In genomic region chr3:149812165-149812605, GRCh38 we compare ENCODE assay signal across 8 cellular contexts. TPM values are rescaled to one million over a fixed set of nuclear protein-coding genes. Genes with fewer than 3 reads are reported as not detected.
DNase-seq lines count a peak whose midpoint lies in the region; ATAC-seq and TF ChIP-seq lines count a peak whose summit lies in the region.

No MANE protein-coding gene starts in this region.

- H3K36me3 ChIP-seq in BJ (ENCODE audit: control insufficient read depth, insufficient read depth, low read length), result no peaks in the 10 kb centered on the region
- no peaks in the 10 kb centered on the region for H3K36me3 ChIP-seq in ectodermal cell (ENCODE audit: control insufficient read depth, insufficient read depth, low read length)

- CTCF ChIA-PET in BJ (lab: Yijun Ruan, JAX), result interaction anchor here (1.7 to 3.2 kb wide), 3 partner anchors 41 to 46 kb away, joined by 5 to 20 read pairs (median 16); no protein-coding TSS in a partner anchor

- POLR2A ChIA-PET in BJ (lab: Charles Lee), result no interaction called here

- no peaks in the 10 kb centered on the region for H3K36me3 Mint-ChIP-seq in neural crest cell (ENCODE audit: low read depth)

- no peaks in the 10 kb centered on the region for H3K9me3 ChIP-seq in ectodermal cell (ENCODE audit: control insufficient read depth, low read length)

- H3K27me3 ChIP-seq in BJ (ENCODE audit: control insufficient read depth, insufficient read depth, low read length) (no peaks in the 10 kb centered on the region), ectodermal cell (ENCODE audit: control insufficient read depth, insufficient read depth, low read length, poor library complexity, severe bottlenecking) (no peaks in the 10 kb centered on the region)

- DNase-seq in BJ (ENCODE audit: low read depth), result no peak
- no peak for DNase-seq in LNCaP clone FGC (ENCODE audit: low read depth)
- DNase-seq in neural crest cell (ENCODE audit: low read depth, low spot score), result no peak
- DNase-seq in NOMO-1 treated with dmso at 0.1 percent for 144 hours (lab: John Stamatoyannopoulos, UW; ENCODE audit: unreplicated experiment), result no peak
- DNase-seq in activated CD4-positive, CD25-positive, alpha-beta regulatory T cell treated with anti-CD3 and anti-CD28 coated beads, Interleukin-2, amount 50 U/mL, for 72 hours, result no peak
- DNase-seq in NCI-H2107 (lab: John Stamatoyannopoulos, UW), result no peak

- H3K27me3 Mint-ChIP-seq in neural crest cell (ENCODE audit: low read depth), result peaks cover 5% of the 10 kb centered on the region

- H3K9me3 Mint-ChIP-seq in neural crest cell, result no peaks in the 10 kb centered on the region

- TF ChIP-seq CTCF in BJ (IDR thresholded peaks at IDR 0.05; ENCODE audit: insufficient read depth, low read depth, low read length) (no peak), LNCaP clone FGC (IDR thresholded peaks at IDR 0.05; ENCODE audit: control insufficient read depth, extremely low read depth, insufficient read depth) (no peak), neural crest cell (conservative IDR thresholded peaks at IDR 0.05) (no peak)

- H3K4me1 ChIP-seq in ectodermal cell (ENCODE audit: control insufficient read depth, insufficient read depth, low read length), result peaks cover 6% of the 10 kb centered on the region

- peaks cover 45% of the 10 kb centered on the region for H3K4me1 Mint-ChIP-seq in neural crest cell

- peak overlapping the region; percentile 99 for H3K4me3 Mint-ChIP-seq in neural crest cell

- no peak for ATAC-seq in GM19324 (IDR thresholded peaks at IDR 0.05; ENCODE audit: low FRiP score, unreplicated experiment)

- WGBS in ectodermal cell, 2 experiments, result 48 to 54% methylated on average over 13 of the region's 13 CpGs

- no peak overlapping the region for H3K27ac ChIP-seq in ectodermal cell (ENCODE audit: insufficient read depth, low read depth, low read length, poor library complexity, severe bottlenecking)

- H3K4me3 ChIP-seq in BJ (ENCODE audit: low read depth, low read length) (peak overlapping the region; percentile 77), LNCaP clone FGC (ENCODE audit: low read depth, low read length) (peak overlapping the region; percentile 68), ectodermal cell (ENCODE audit: insufficient read depth, low read depth, low read length) (peak overlapping the region; percentile 78)

- peak overlapping the region; percentile 37 for H3K27ac Mint-ChIP-seq in neural crest cell (ENCODE audit: unreplicated experiment)

RNA-seq across cellular contexts. Expression of gene RNF13, which starts 0.8 kb away (rescaled TPM):
- polyA plus RNA-seq in BJ (2011; rRNA removed), result 30.7 and 54.1 TPM in 2 replicates
- polyA minus RNA-seq in BJ (2011; rRNA and poly(A)+ RNA removed), result 33.2 and 54.7 TPM in 2 replicates
- 18.6 TPM for polyA plus RNA-seq in ectodermal cell (2013, experiment 1 of 4)
- polyA plus RNA-seq in ectodermal cell (2013, experiment 2 of 4), result 19.6 TPM
- polyA plus RNA-seq in ectodermal cell (2013, experiment 3 of 4), result 25.4 TPM
- 27.5 TPM for polyA plus RNA-seq in ectodermal cell (2013, experiment 4 of 4)
- 26.9 and 29.9 TPM in 2 replicates for total RNA-seq in neural crest cell

RNA-seq across cellular contexts. Expression of gene ANKUB1, which starts 19.8 kb away (rescaled TPM):
- not detected in 2 replicates for polyA plus RNA-seq in BJ (2011; rRNA removed)
- not detected in 2 replicates for polyA minus RNA-seq in BJ (2011; rRNA and poly(A)+ RNA removed)
- not detected for polyA plus RNA-seq in ectodermal cell (2013, experiment 1 of 4)
- not detected for polyA plus RNA-seq in ectodermal cell (2013, experiment 2 of 4)
- not detected for polyA plus RNA-seq in ectodermal cell (2013, experiment 3 of 4)
- polyA plus RNA-seq in ectodermal cell (2013, experiment 4 of 4), result not detected
- not detected in 2 replicates for total RNA-seq in neural crest cell

RNA-seq across cellular contexts. Expression of gene COMMD2, which starts 59.9 kb away (rescaled TPM):
- 31.2 and 39.8 TPM in 2 replicates for polyA plus RNA-seq in BJ (2011; rRNA removed)
- polyA minus RNA-seq in BJ (2011; rRNA and poly(A)+ RNA removed), result 8.3 and 10.4 TPM in 2 replicates
- 63.2 TPM for polyA plus RNA-seq in ectodermal cell (2013, experiment 1 of 4)
- polyA plus RNA-seq in ectodermal cell (2013, experiment 2 of 4), result 64.1 TPM
- polyA plus RNA-seq in ectodermal cell (2013, experiment 3 of 4), result 46.3 TPM
- 62.0 TPM for polyA plus RNA-seq in ectodermal cell (2013, experiment 4 of 4)
- 56.8 and 57.6 TPM in 2 replicates for total RNA-seq in neural crest cell
